9 cellular contexts compared by ENCODE assay signal in genomic region chr1:58618303-58618702, GRCh38. TPM values are rescaled to one million over a fixed set of nuclear protein-coding genes. Genes with fewer than 3 reads are reported as not detected.
DNase-seq lines count a peak whose midpoint lies in the region; ATAC-seq, FAIRE-seq and TF ChIP-seq lines count a peak whose summit lies in the region.
"Had no signal": no experiment of that assay in that cellular context is flagged by ENCODE, and none has a peak within 500 bp of the region (broad histone marks: within the 10 kb centered on the region; RNA-seq: fewer than 3 reads in every experiment).

No MANE protein-coding gene starts in this region.

- H3K9me3 Mint-ChIP-seq in activated CD8-positive, alpha-beta T cell treated with anti-CD3 and anti-CD28 coated beads for 36 hours, result no peaks in the 10 kb centered on the region

- H3K27ac ChIP-seq in trophoblast cell (ENCODE audit: low read depth, low read length), result no peak overlapping the region
- no peak overlapping the region for H3K27ac ChIP-seq in kidney (ENCODE audit: low read depth in 2 of 2, low read length in 2 of 2)
- H3K27ac ChIP-seq: cardiac muscle cell had no signal

- no peak for ATAC-seq in activated CD8-positive, alpha-beta T cell treated with anti-CD3 and anti-CD28 coated beads for 36 hours

- H2BK120ac ChIP-seq in trophoblast cell (ENCODE audit: insufficient read depth, low read length, poor library complexity), result no peak overlapping the region

- H3K79me2 ChIP-seq in trophoblast cell (ENCODE audit: control insufficient read depth, insufficient read depth, low read length, poor library complexity), result no peaks in the 10 kb centered on the region

- no peak overlapping the region for H4K12ac ChIP-seq in trophoblast cell (ENCODE audit: low read depth, low read length)

- no peak overlapping the region for H2BK12ac ChIP-seq in trophoblast cell (ENCODE audit: low read length)

- no peaks in the 10 kb centered on the region for H3K9me3 ChIP-seq in trophoblast cell (ENCODE audit: insufficient read depth, low read depth, low read length)
- H3K9me3 ChIP-seq in kidney (ENCODE audit: control insufficient read depth in 1 of 2, low read length in 2 of 2), result no peaks in the 10 kb centered on the region

- H3K4me1 Mint-ChIP-seq in activated CD8-positive, alpha-beta T cell treated with anti-CD3 and anti-CD28 coated beads for 36 hours (ENCODE audit: low read depth), result peaks cover 6% of the 10 kb centered on the region

- no peak overlapping the region for H4K8ac ChIP-seq in trophoblast cell (ENCODE audit: low read depth, low read length)

- H3K4me2 ChIP-seq in trophoblast cell (ENCODE audit: low read length), result no peak overlapping the region

- POLR2A ChIA-PET in activated CD8-positive, alpha-beta T cell treated with anti-CD3 and anti-CD28 coated beads for 36 hours (lab: Charles Lee), result no interaction called here

- no peaks in the 10 kb centered on the region for H3K36me3 ChIP-seq in trophoblast cell (ENCODE audit: control insufficient read depth in 1 of 2, insufficient read depth in 2 of 2, low read length in 2 of 2)
- H3K36me3 ChIP-seq in kidney (ENCODE audit: control insufficient read depth in 1 of 2, insufficient read depth in 2 of 2, low read length in 2 of 2), result no peaks in the 10 kb centered on the region
- H3K36me3 ChIP-seq: cardiac muscle cell had no signal

- no peak overlapping the region for H3K4me3 Mint-ChIP-seq in activated CD8-positive, alpha-beta T cell treated with anti-CD3 and anti-CD28 coated beads for 36 hours

- CTCF ChIA-PET in activated CD8-positive, alpha-beta T cell treated with anti-CD3 and anti-CD28 coated beads for 36 hours (lab: Charles Lee), result interaction anchor here (1.8 kb wide), 1 partner anchor 34 kb away, joined by 8 read pairs; no protein-coding TSS in a partner anchor

- no peak overlapping the region for H2AFZ ChIP-seq in trophoblast cell (ENCODE audit: insufficient read depth, low read length, poor library complexity)

- no peaks in the 10 kb centered on the region for H3K27me3 ChIP-seq in trophoblast cell (ENCODE audit: insufficient read depth, low read length)

- H3K4me3 ChIP-seq in trophoblast cell (ENCODE audit: low read depth, low read length), result no peak overlapping the region
- H3K4me3 ChIP-seq in kidney (ENCODE audit: low read length in 2 of 2), result no peak overlapping the region
- H3K4me3 ChIP-seq: cardiac muscle cell had no signal

- no peak overlapping the region for H3K14ac ChIP-seq in trophoblast cell (ENCODE audit: low read length)

- H3K36me3 Mint-ChIP-seq in activated CD8-positive, alpha-beta T cell treated with anti-CD3 and anti-CD28 coated beads for 36 hours (ENCODE audit: low read depth), result no peaks in the 10 kb centered on the region

- no peak overlapping the region for H3K27ac Mint-ChIP-seq in activated CD8-positive, alpha-beta T cell treated with anti-CD3 and anti-CD28 coated beads for 36 hours

- no CpG with 5 or more reads among the region's 2 CpGs for WGBS in trophoblast cell (ENCODE audit: extremely low coverage, insufficient coverage, insufficient read length)

- no peak overlapping the region for H2AK5ac ChIP-seq in trophoblast cell (ENCODE audit: low read length)

- H3K9ac ChIP-seq in trophoblast cell (ENCODE audit: low read length) (no peak overlapping the region), kidney (ENCODE audit: low read length in 2 of 2) (no peak overlapping the region)

- no peak for FAIRE-seq in kidney (lab: Jason Lieb, UNC)

- no peak overlapping the region for H4K91ac ChIP-seq in trophoblast cell (ENCODE audit: low read depth, low read length)

- peaks cover 13 to 23% of the 10 kb centered on the region in 2 experiments for H3K4me1 ChIP-seq in trophoblast cell (ENCODE audit: control insufficient read depth in 1 of 2, insufficient read depth in 2 of 2, low read length in 2 of 2)
- peaks cover 2 to 10% of the 10 kb centered on the region in 2 donors for H3K4me1 ChIP-seq in kidney (ENCODE audit: control insufficient read depth in 1 of 2, insufficient read depth in 1 of 2, low read depth in 1 of 2, low read length in 2 of 2)

- peaks cover 10% of the 10 kb centered on the region for H3K27me3 Mint-ChIP-seq in activated CD8-positive, alpha-beta T cell treated with anti-CD3 and anti-CD28 coated beads for 36 hours

- intact Hi-C loops in activated CD8-positive, alpha-beta T cell treated with anti-CD3 and anti-CD28 coated beads for 36 hours (cut with micrococcal nuclease), result no loop called here
- intact Hi-C loops in kidney (cut with DNase I), result no loop called here

- TF ChIP-seq CTCF in activated CD8-positive, alpha-beta T cell treated with anti-CD3 and anti-CD28 coated beads for 36 hours (IDR thresholded peaks at IDR 0.05), result no peak
- no peak for TF ChIP-seq CTCF in kidney (IDR thresholded peaks at IDR 0.05; ENCODE audit: borderline replicate concordance, extremely low read depth, insufficient read depth)

- peak; percentile 58 for DNase-seq in DMS53 (lab: John Stamatoyannopoulos, UW)
- peak; percentile 80 for DNase-seq in MV-4-11 (lab: John Stamatoyannopoulos, UW)
- peak; percentile 23 for DNase-seq in epidermal melanocyte (ENCODE audit: insufficient read length, low spot score)
- peak; percentile 42 to 47 for DNase-seq in trophoblast cell
- DNase-seq in activated CD8-positive, alpha-beta T cell treated with anti-CD3 and anti-CD28 coated beads for 36 hours, result no peak
- no peak for DNase-seq in central memory CD4-positive, alpha-beta T cell
- no peak for DNase-seq in kidney
- no peak for DNase-seq in cerebellum (ENCODE audit: low spot score)

- no peak overlapping the region for H2BK5ac ChIP-seq in trophoblast cell (ENCODE audit: low read depth, low read length, poor library complexity)

- peaks cover 4% of the 10 kb centered on the region for H3K79me1 ChIP-seq in trophoblast cell (ENCODE audit: low read length)

- H3K4ac ChIP-seq in trophoblast cell (ENCODE audit: low read depth, low read length), result no peak overlapping the region

- no peak overlapping the region for H3K18ac ChIP-seq in trophoblast cell (ENCODE audit: low read length)

- no peak overlapping the region for H3K23ac ChIP-seq in trophoblast cell (ENCODE audit: low read length)

RNA-seq across cellular contexts. Expression of gene TACSTD2, which starts 41.3 kb away (rescaled TPM):
- 41.6 and 45.5 TPM in 2 replicates for polyA plus RNA-seq in trophoblast cell (2013)
- total RNA-seq in activated CD8-positive, alpha-beta T cell treated with anti-CD3 and anti-CD28 coated beads for 36 hours, result under 1 TPM; 0.68 to 0.92 TPM
- total RNA-seq in kidney, result 502 TPM
- 127 TPM for polyA plus RNA-seq in kidney (ENCODE audit: insufficient read depth, low read depth, low replicate concordance)
- 0.27 TPM for total RNA-seq in cerebellum
- total RNA-seq: cardiac muscle cell had no signal

Comparison
In these comparisons a context has a peak if more than half of its experiments do, and no peak if none do; other contexts are left out.
1. DNase-seq: peak in DMS53 (single experiment), MV-4-11 (single experiment), epidermal melanocyte (single experiment) and trophoblast cell (2 of 2); none in activated CD8-positive, alpha-beta T cell treated with anti-CD3 and anti-CD28 coated beads for 36 hours (single experiment), central memory CD4-positive, alpha-beta T cell (single experiment), kidney (single experiment) and cerebellum (single experiment).
2. RNA of gene TACSTD2, which starts 41.3 kb away (total RNA-seq): 502 TPM in kidney (single experiment); 0.68 to 0.92 TPM in activated CD8-positive, alpha-beta T cell treated with anti-CD3 and anti-CD28 coated beads for 36 hours and 0.27 TPM in cerebellum (single experiment); every median in the first group is over 100 times any median in the second.